ENCODE assay signal across 1 cellular context in genomic region chr17:149897-150575, GRCh38.
TF ChIP-seq lines count a peak whose summit lies in the region.

No MANE protein-coding gene starts in this region.

TF ChIP-seq in HEK293, 187 proteins besides CTCF, POLR2A, EP300 and RAD21 (continued from another document):
- TF ChIP-seq AEBP2 (tag by site-specific recombination; IDR thresholded peaks at IDR 0.05; ENCODE audit: borderline replicate concordance) (no peak), ZNF26 (tag by site-specific recombination; IDR thresholded peaks at IDR 0.05) (no peak), GLI2 (tag by site-specific recombination; IDR thresholded peaks at IDR 0.05; ENCODE audit: borderline replicate concordance, low read depth) (no peak), ZNF768 (tag by site-specific recombination; IDR thresholded peaks at IDR 0.05) (0 out of 2 replicates have a peak, but pooled peaks have one; percentile 47), ZNF266 (tag by site-specific recombination; IDR thresholded peaks at IDR 0.05; ENCODE audit: low read depth) (no peak), KLF1 (tag by site-specific recombination; IDR thresholded peaks at IDR 0.05) (peak; percentile 85), ZNF660 (tag by site-specific recombination; IDR thresholded peaks at IDR 0.05) (no peak), ZNF302 (tag by site-specific recombination; IDR thresholded peaks at IDR 0.05; ENCODE audit: low read depth) (no peak), SCRT2 (tag by site-specific recombination; IDR thresholded peaks at IDR 0.05) (no peak), ZNF548 (tag by site-specific recombination; IDR thresholded peaks at IDR 0.05) (no peak)
- TF ChIP-seq, protein P1, sequence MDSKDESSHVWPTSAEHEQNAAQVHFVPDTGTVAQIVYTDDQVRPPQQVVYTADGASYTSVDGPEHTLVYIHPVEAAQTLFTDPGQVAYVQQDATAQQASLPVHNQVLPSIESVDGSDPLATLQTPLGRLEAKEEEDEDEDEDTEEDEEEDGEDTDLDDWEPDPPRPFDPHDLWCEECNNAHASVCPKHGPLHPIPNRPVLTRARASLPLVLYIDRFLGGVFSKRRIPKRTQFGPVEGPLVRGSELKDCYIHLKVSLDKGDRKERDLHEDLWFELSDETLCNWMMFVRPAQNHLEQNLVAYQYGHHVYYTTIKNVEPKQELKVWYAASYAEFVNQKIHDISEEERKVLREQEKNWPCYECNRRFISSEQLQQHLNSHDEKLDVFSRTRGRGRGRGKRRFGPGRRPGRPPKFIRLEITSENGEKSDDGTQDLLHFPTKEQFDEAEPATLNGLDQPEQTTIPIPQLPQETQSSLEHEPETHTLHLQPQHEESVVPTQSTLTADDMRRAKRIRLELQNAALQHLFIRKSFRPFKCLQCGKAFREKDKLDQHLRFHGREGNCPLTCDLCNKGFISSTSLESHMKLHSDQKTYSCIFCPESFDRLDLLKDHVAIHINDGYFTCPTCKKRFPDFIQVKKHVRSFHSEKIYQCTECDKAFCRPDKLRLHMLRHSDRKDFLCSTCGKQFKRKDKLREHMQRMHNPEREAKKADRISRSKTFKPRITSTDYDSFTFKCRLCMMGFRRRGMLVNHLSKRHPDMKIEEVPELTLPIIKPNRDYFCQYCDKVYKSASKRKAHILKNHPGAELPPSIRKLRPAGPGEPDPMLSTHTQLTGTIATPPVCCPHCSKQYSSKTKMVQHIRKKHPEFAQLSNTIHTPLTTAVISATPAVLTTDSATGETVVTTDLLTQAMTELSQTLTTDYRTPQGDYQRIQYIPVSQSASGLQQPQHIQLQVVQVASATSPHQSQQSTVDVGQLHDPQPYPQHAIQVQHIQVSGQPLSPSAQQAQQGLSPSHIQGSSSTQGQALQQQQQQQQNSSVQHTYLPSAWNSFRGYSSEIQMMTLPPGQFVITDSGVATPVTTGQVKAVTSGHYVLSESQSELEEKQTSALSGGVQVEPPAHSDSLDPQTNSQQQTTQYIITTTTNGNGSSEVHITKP (tag by site-specific recombination; IDR thresholded peaks at IDR 0.05) = no peak
